16 cellular contexts compared by ENCODE assay signal in the genomic region with DNA sequence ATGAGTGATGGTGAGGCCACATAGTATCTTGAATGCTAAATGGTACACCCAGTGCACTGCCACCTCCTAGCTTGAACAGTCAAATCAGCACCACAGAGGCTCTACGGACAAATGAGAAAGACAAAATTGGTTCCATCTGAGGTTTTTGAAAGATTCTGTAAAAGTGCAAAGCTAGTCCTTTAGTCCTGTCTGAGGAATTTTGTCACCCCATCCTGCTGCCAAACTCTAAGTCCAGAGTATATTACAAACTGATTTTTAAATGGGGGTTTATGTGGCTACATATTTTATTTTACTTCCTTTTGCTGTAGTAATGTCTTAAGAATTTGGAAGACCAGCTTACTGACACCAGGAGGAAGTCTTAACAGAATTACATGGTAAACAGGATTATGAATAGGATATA. TPM values are rescaled to one million over a fixed set of nuclear protein-coding genes. Genes with fewer than 3 reads are reported as not detected.
DNase-seq lines count a peak whose midpoint lies in the region; ATAC-seq and TF ChIP-seq lines count a peak whose summit lies in the region.
"Had no signal": no experiment of that assay in that cellular context is flagged by ENCODE, and none has a peak within 500 bp of the region (broad histone marks: within the 10 kb centered on the region; RNA-seq: fewer than 3 reads in every experiment).

No MANE protein-coding gene starts in this region.

- WGBS in smooth muscle cell (ENCODE audit: low lambda C conversion rate), result 45% methylated on average over 1 of the region's 1 CpG

- DNase-seq in GM03348 (ENCODE audit: low spot score) (peak; percentile 21), SK-N-MC (ENCODE audit: low read depth, low spot score) (no peak), kidney tubule cell (ENCODE audit: low spot score) (peak; percentile 33), smooth muscle cell (lab: John Stamatoyannopoulos, UW; ENCODE audit: unreplicated experiment) (no peak), left cardiac atrium (no peak), NCI-H524 treated with DMSO at 0.1 percent for 48 hours (lab: John Stamatoyannopoulos, UW) (no peak), NCI-H345 (lab: John Stamatoyannopoulos, UW) (no peak)
- DNase-seq: ACHN; BE2C; C1 segment of cervical spinal cord; Caco-2; CD4-positive, CD25-positive, alpha-beta regulatory T cell had no signal

- H2AFZ ChIP-seq in smooth muscle cell (ENCODE audit: low read depth), result no peak overlapping the region

- intact Hi-C loops in left cardiac atrium (cut with DNase I), result loop anchor here in 1 of 2 donors (10.0 kb wide), 1 partner anchor 52 kb away; no protein-coding TSS in a partner anchor

- H3K79me2 ChIP-seq in smooth muscle cell (ENCODE audit: low read depth), result peaks cover 88% of the 10 kb centered on the region

- peaks cover 14% of the 10 kb centered on the region for H3K4me1 ChIP-seq in smooth muscle cell (ENCODE audit: low read depth)
- H3K4me1 ChIP-seq: Caco-2, HAP-1 had no signal

- H3K4me2 ChIP-seq in smooth muscle cell, result peak overlapping the region; percentile 9

- H3K4me3 ChIP-seq in SK-N-MC, result no peak overlapping the region
- H3K4me3 ChIP-seq in smooth muscle cell, result no peak overlapping the region
- H3K4me3 ChIP-seq: HAP-1 had no signal

- H3F3A ChIP-seq in smooth muscle cell (ENCODE audit: low read depth), result peaks cover 28% of the 10 kb centered on the region

- H3K27ac ChIP-seq in SK-N-MC (peak overlapping the region; percentile 53), smooth muscle cell (ENCODE audit: low read depth) (peak overlapping the region; percentile 20)

- H4K20me1 ChIP-seq in smooth muscle cell (ENCODE audit: low read depth), result no peaks in the 10 kb centered on the region

- no peaks in the 10 kb centered on the region for H3K27me3 ChIP-seq in smooth muscle cell (ENCODE audit: low read depth)
- H3K27me3 ChIP-seq: BE2C had no signal

- no peak for ATAC-seq in left cardiac atrium
- ATAC-seq: HepG2 had no signal

- TF ChIP-seq CTCF in smooth muscle cell (IDR thresholded peaks at IDR 0.05; ENCODE audit: borderline replicate concordance, insufficient read depth, poor library complexity, severe bottlenecking), result no peak

- H3K9me3 ChIP-seq in SK-N-MC (ENCODE audit: low read depth, low read length) (no peaks in the 10 kb centered on the region), smooth muscle cell (replicated peaks; ENCODE audit: low read depth) (no peaks in the 10 kb centered on the region)
- H3K9me3 ChIP-seq: BE2C, Caco-2, HAP-1 had no signal

- H3K36me3 ChIP-seq in SK-N-MC (ENCODE audit: insufficient read depth, low read length) (peaks cover 5% of the 10 kb centered on the region), smooth muscle cell (ENCODE audit: low read depth) (no peaks in the 10 kb centered on the region)
- H3K36me3 ChIP-seq: BE2C, HAP-1 had no signal

- H3K9ac ChIP-seq in SK-N-MC (ENCODE audit: insufficient read length), result no peak overlapping the region
- H3K9ac ChIP-seq in smooth muscle cell (ENCODE audit: low read depth), result no peak overlapping the region

RNA-seq across cellular contexts. Expression of gene FREM1, which starts 7.7 kb away (rescaled TPM):
- total RNA-seq in smooth muscle cell (18.0 and 28.9 TPM in 2 replicates), left cardiac atrium (1 to 10 TPM; 1.8 to 7.7 TPM)
- polyA plus RNA-seq in smooth muscle cell, result 11.5 and 18.0 TPM in 2 replicates
- total RNA-seq: A172 had no signal
- polyA plus RNA-seq: CD4-positive, CD25-positive, alpha-beta regulatory T cell; IgD-negative memory B cell had no signal

Comparison
In these comparisons a context has a peak if more than half of its experiments do, and no peak if none do; other contexts are left out.
1. DNase-seq: peak in GM03348 (single experiment) and kidney tubule cell (single experiment); none in SK-N-MC (single experiment), smooth muscle cell (single experiment), left cardiac atrium (single experiment), NCI-H524 treated with DMSO at 0.1 percent for 48 hours (single experiment) and NCI-H345 (single experiment).